ENCODE assay signal across 8 cellular contexts in the genomic region with DNA sequence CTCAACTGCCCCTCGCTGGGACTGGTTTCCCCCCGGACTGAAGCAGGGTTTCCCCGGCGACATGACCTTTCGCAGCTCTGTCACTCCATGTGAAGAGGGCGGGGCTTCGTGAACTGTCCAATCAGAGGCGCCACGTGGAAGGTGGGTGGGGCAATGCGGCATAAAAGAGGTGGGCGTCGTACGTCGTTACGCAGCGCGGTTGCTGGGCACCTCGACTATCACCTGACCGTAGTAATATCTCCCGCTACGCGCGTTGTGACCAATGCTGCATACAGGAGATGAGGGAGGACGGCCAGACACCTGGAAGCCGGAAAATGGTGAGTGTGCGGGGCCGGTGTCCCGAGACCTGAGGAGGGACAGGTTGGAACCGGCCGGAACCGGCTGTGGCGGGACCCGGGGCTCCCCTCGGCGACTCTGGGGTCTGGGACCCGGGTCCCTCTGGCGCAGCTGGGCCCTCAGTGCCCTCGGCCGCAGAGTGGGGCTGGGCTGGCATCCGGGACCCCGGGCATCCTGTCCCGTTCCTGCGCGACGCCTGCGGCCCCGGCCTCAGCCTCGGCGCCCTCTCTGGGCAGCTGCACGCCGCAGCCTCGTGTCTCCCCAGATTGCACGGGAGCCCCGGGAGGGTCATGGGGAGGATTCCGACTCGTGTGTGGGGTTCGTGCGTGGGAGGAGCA. TPM values are rescaled to one million over a fixed set of nuclear protein-coding genes. Genes with fewer than 3 reads are reported as not detected.
DNase-seq lines count a peak whose midpoint lies in the region; FAIRE-seq and TF ChIP-seq lines count a peak whose summit lies in the region.

No MANE protein-coding gene starts in this region.

- POLR2A ChIA-PET in H1 (lab: Charles Lee; ENCODE audit: partially characterized antibody): no interaction called here

- no peaks in the 10 kb centered on the region for H3K27me3 Mint-ChIP-seq in mesothelial cell of epicardium (ENCODE audit: low read depth)

- H2AK5ac ChIP-seq in H1 (ENCODE audit: low read depth, low read length): no peak overlapping the region

- no peaks in the 10 kb centered on the region for H3K23me2 ChIP-seq in H1 (ENCODE audit: low read depth, low read length)

- no peak overlapping the region for H3K18ac ChIP-seq in H1 (ENCODE audit: extremely low read depth, low read length)

- no peak overlapping the region for H2BK120ac ChIP-seq in H1 (replicated peaks; ENCODE audit: low read depth, low read length)

- H3K9me3 ChIP-seq in H1 (ENCODE audit: insufficient read depth in 2 of 2, low read depth in 1 of 2, low read length in 1 of 2) (peaks cover 32 to 39% of the 10 kb centered on the region in 2 experiments), HAP-1 (no peaks in the 10 kb centered on the region)

- no peak overlapping the region for H3K14ac ChIP-seq in H1 (ENCODE audit: insufficient read length)

- no peak overlapping the region for H3K27ac ChIP-seq in H1 (ENCODE audit: low read depth, low read length)

- in situ Hi-C loops in HAP-1 (cut with MboI; ENCODE audit: low sequenced_read_pairs) (no loop called here), KBM-7 (cut with MboI; ENCODE audit: low pct_unique_long_range_greater_than_20kb, low sequenced_read_pairs) (no loop called here)

- H3K36me3 ChIP-seq in H1 (ENCODE audit: control insufficient read depth in 2 of 4, insufficient read depth in 4 of 4, low read length in 3 of 4): peaks cover 0 to 17% (median 0%) of the 10 kb centered on the region in 4 experiments; a peak in 3 of 8 replicates
- no peaks in the 10 kb centered on the region for H3K36me3 ChIP-seq in HAP-1 (replicated peaks)

- TF ChIP-seq EP300 in H1 (IDR thresholded peaks at IDR 0.05; ENCODE audit: borderline replicate concordance in 1 of 2, low read depth in 2 of 2, low read length in 2 of 2): no peak

- peak; percentile 56 for DNase-seq in HPDE6-E6E7 (ENCODE audit: extremely low spot score)
- DNase-seq in activated CD8-positive, alpha-beta memory T cell treated with anti-CD3 and anti-CD28 coated beads for 48 hours (ENCODE audit: low read depth in 2 of 3, low spot score in 2 of 3): peak; percentile 28 to 51 (median 35)
- no peak for DNase-seq in H1 (ENCODE audit: low read depth in 1 of 2, low spot score in 2 of 2)
- DNase-seq in mesothelial cell of epicardium (ENCODE audit: low spot score in 2 of 2, unreplicated experiment in 2 of 2): peak in 1 of 2 experiments; percentile 40
- DNase-seq in stimulated activated CD8-positive, alpha-beta memory T cell treated with anti-CD3 and anti-CD28 coated beads, Interleukin-12 subunit alpha, Interleukin-12 subunit beta, amount 100 ng/mL, for 4 hours (ENCODE audit: low read depth): peak; percentile 50
- DNase-seq in HAP-1 (ENCODE audit: low spot score in 2 of 2): no peak
- DNase-seq in NCI-H1105 (lab: John Stamatoyannopoulos, UW): no peak
- DNase-seq in KBM-7: no peak

- TF ChIP-seq RAD21 in H1 (IDR thresholded peaks at IDR 0.05 in 1 of 2, conservative IDR thresholded peaks at IDR 0.05 in 1 of 2; ENCODE audit: low read depth in 2 of 2, low read length in 2 of 2): no peak

- H3K9me3 Mint-ChIP-seq in mesothelial cell of epicardium: peaks cover 43% of the 10 kb centered on the region

- H3K27ac Mint-ChIP-seq in mesothelial cell of epicardium: no peak overlapping the region

- H4K5ac ChIP-seq in H1 (ENCODE audit: insufficient read length, low read depth, low read length): no peak overlapping the region

- H4K91ac ChIP-seq in H1 (replicated peaks; ENCODE audit: insufficient read length, low read length): no peak overlapping the region

- H3K79me2 ChIP-seq in H1 (ENCODE audit: control insufficient read depth in 1 of 2, insufficient read depth in 2 of 2, low read length in 2 of 2): no peaks in the 10 kb centered on the region

- FAIRE-seq in H1 (lab: Jason Lieb, UNC): no peak

- H2BK5ac ChIP-seq in H1 (ENCODE audit: low read depth, low read length): no peak overlapping the region; the same call in 1 of the 2 replicates

- H3K79me1 ChIP-seq in H1 (ENCODE audit: low read depth, low read length): no peaks in the 10 kb centered on the region

- H2AFZ ChIP-seq in H1 (ENCODE audit: low read length): no peak overlapping the region

- H3K4ac ChIP-seq in H1 (replicated peaks; ENCODE audit: insufficient read length, low read depth, low read length): no peak overlapping the region

- no peak overlapping the region; the same call in 1 of the 2 replicates for H2BK12ac ChIP-seq in H1 (ENCODE audit: low read depth, low read length)

- peak overlapping the region in 1 of 4 experiments; percentile 78; a peak in 1 of 7 replicates for H3K9ac ChIP-seq in H1 (replicated peaks in 1 of 4; ENCODE audit: extremely low read depth in 1 of 4, low read depth in 3 of 4, low read length in 3 of 4)

- H3K4me3 ChIP-seq in H1 (ENCODE audit: extremely low read depth in 1 of 4, insufficient read depth in 2 of 4, low read depth in 3 of 4, low read length in 4 of 4) (peak overlapping the region in 2 of 4 experiments; percentile 49 to 68; a peak in 5 of 8 replicates), HAP-1 (no peak overlapping the region)

- no peaks in the 10 kb centered on the region for H3K4me1 Mint-ChIP-seq in mesothelial cell of epicardium

- H3K27me3 ChIP-seq in H1 (replicated peaks in 1 of 4; ENCODE audit: control insufficient read depth in 3 of 4, extremely low read depth in 1 of 4, insufficient read depth in 3 of 4, low read length in 3 of 4) (no peaks in the 10 kb centered on the region), HAP-1 (ENCODE audit: low read depth) (no peaks in the 10 kb centered on the region)

- H3K36me3 Mint-ChIP-seq in mesothelial cell of epicardium: peaks cover 71% of the 10 kb centered on the region

- H3K56ac ChIP-seq in H1 (replicated peaks; ENCODE audit: insufficient read length, low read depth, low read length): no peak overlapping the region

- TF ChIP-seq CTCF in H1 (IDR thresholded peaks at IDR 0.05; ENCODE audit: control extremely low read depth in 1 of 3, insufficient read depth in 1 of 3, low read depth in 1 of 3, low read length in 3 of 3) (no peak), mesothelial cell of epicardium (IDR thresholded peaks at IDR 0.05; ENCODE audit: unreplicated experiment) (no peak)

- no peak overlapping the region for H3K23ac ChIP-seq in H1 (ENCODE audit: insufficient read length)

- peak overlapping the region; percentile 88; the same call in 1 of the 2 replicates for H4K8ac ChIP-seq in H1 (ENCODE audit: extremely low read depth, insufficient read depth, low read length)

- no peak overlapping the region for H2BK15ac ChIP-seq in H1 (ENCODE audit: low read length)

- no peak for TF ChIP-seq POLR2A in H1 (IDR thresholded peaks at IDR 0.05; ENCODE audit: control extremely low read depth in 1 of 2, low read depth in 2 of 2, low read length in 2 of 2)

- H4K20me1 ChIP-seq in H1 (replicated peaks in 1 of 2; ENCODE audit: control insufficient read depth in 1 of 2, insufficient read depth in 2 of 2, low read length in 2 of 2): no peaks in the 10 kb centered on the region

- peak overlapping the region; percentile 60 for H3K4me3 Mint-ChIP-seq in mesothelial cell of epicardium

- CTCF ChIA-PET in H1 (lab: Charles Lee; ENCODE audit: partially characterized antibody): interaction anchor here (1.3 kb wide), 1 partner anchor 12 kb away, joined by 4 read pairs; no protein-coding TSS in a partner anchor

- H2BK20ac ChIP-seq in H1 (ENCODE audit: low read length): no peak overlapping the region

- H3K4me2 ChIP-seq in H1 (ENCODE audit: insufficient read depth in 1 of 2, low read depth in 2 of 2, low read length in 2 of 2): peak overlapping the region; percentile 42 to 76; a peak in 3 of 4 replicates

- 73% methylated on average over 56 of the region's 58 CpGs; no CpG with 5 or more reads in 1 of the 2 experiments for WGBS in H1 (ENCODE audit: extremely low coverage in 1 of 2, insufficient coverage in 1 of 2, insufficient read length in 1 of 2, insufficient replicate concordance in 2 of 2, low coverage in 1 of 2, low lambda C conversion rate in 2 of 2, missing lambda C conversion rate in 1 of 2), 2 experiments

- no peaks in the 10 kb centered on the region for H3K4me1 ChIP-seq in H1 (replicated peaks in 1 of 4; ENCODE audit: control insufficient read depth in 3 of 4, insufficient read depth in 4 of 4, low read length in 3 of 4)
- H3K4me1 ChIP-seq in HAP-1: no peaks in the 10 kb centered on the region

TF ChIP-seq in H1, 55 proteins besides CTCF, POLR2A, EP300 and RAD21 (continues in another document):
- TF ChIP-seq JUN (IDR thresholded peaks at IDR 0.05; ENCODE audit: low read depth, low read length): no peak

RNA-seq across cellular contexts. Expression of a gene that starts 32.1 kb away (rescaled TPM):
- 6.9 and 9.9 TPM in 2 replicates for total RNA-seq in H1 (2021; fragmentation: NEBNext Ultra II Directional; extraction: Animal tissue kit (Norgen Biotek cat#: 25700))
- polyA plus RNA-seq in H1 (2011; rRNA removed): 0.85 and 1.6 TPM in 2 replicates
- polyA plus RNA-seq in H1 (2011; cell fraction: cytosol; rRNA removed): 2.7 TPM
- polyA plus RNA-seq in H1 (2011; cell fraction: nucleus; rRNA removed): 1.1 TPM
- polyA plus RNA-seq in H1 (2012, experiment 1 of 2): 2.0 to 5.3 TPM (median 3.1 TPM) in 4 replicates
- polyA plus RNA-seq in H1 (2012, experiment 2 of 2): 0.29 TPM
- polyA plus RNA-seq in H1 (2013, experiment 1 of 2): 3.6 TPM
- 4.1 TPM for polyA plus RNA-seq in H1 (2013, experiment 2 of 2)
- polyA minus RNA-seq in H1 (2011; rRNA and poly(A)+ RNA removed): 3.3 and 6.2 TPM in 2 replicates
- 4.5 TPM for polyA minus RNA-seq in H1 (2011; cell fraction: cytosol; rRNA and poly(A)+ RNA removed)
- polyA minus RNA-seq in H1 (2011; cell fraction: nucleus; rRNA and poly(A)+ RNA removed): 5.4 TPM
- total RNA-seq in mesothelial cell of epicardium: 16.5 to 18.7 TPM (median 17.9 TPM) in 3 replicates

RNA-seq across cellular contexts. Expression of a gene that starts 38.4 kb away (rescaled TPM):
- total RNA-seq in H1 (2021; fragmentation: NEBNext Ultra II Directional; extraction: Animal tissue kit (Norgen Biotek cat#: 25700)): 23.3 and 26.8 TPM in 2 replicates
- polyA plus RNA-seq in H1 (2011; rRNA removed): 2.3 and 2.5 TPM in 2 replicates
- polyA plus RNA-seq in H1 (2011; cell fraction: cytosol; rRNA removed): 4.6 TPM
- 6.3 TPM for polyA plus RNA-seq in H1 (2011; cell fraction: nucleus; rRNA removed)
- 6.2 to 9.2 TPM (median 7.3 TPM) in 4 replicates for polyA plus RNA-seq in H1 (2012, experiment 1 of 2)
- 1.3 TPM for polyA plus RNA-seq in H1 (2012, experiment 2 of 2)
- polyA plus RNA-seq in H1 (2013, experiment 1 of 2): 14.4 TPM
- 12.0 TPM for polyA plus RNA-seq in H1 (2013, experiment 2 of 2)
- 36.2 and 45.3 TPM in 2 replicates for polyA minus RNA-seq in H1 (2011; rRNA and poly(A)+ RNA removed)
- polyA minus RNA-seq in H1 (2011; cell fraction: cytosol; rRNA and poly(A)+ RNA removed): 23.6 TPM
- 51.8 TPM for polyA minus RNA-seq in H1 (2011; cell fraction: nucleus; rRNA and poly(A)+ RNA removed)
- total RNA-seq in mesothelial cell of epicardium: 22.9 to 24.4 TPM (median 23.5 TPM) in 3 replicates

RNA-seq across cellular contexts. Expression of a gene that starts 54.8 kb away (rescaled TPM):
- 7.4 and 9.0 TPM in 2 replicates for total RNA-seq in H1 (2021; fragmentation: NEBNext Ultra II Directional; extraction: Animal tissue kit (Norgen Biotek cat#: 25700))
- polyA plus RNA-seq in H1 (2011; rRNA removed): 0.75 and 1.6 TPM in 2 replicates
- polyA plus RNA-seq in H1 (2011; cell fraction: cytosol; rRNA removed): 2.0 TPM
- 2.7 TPM for polyA plus RNA-seq in H1 (2011; cell fraction: nucleus; rRNA removed)
- polyA plus RNA-seq in H1 (2012, experiment 1 of 2): 5.4 to 7.6 TPM (median 6.3 TPM) in 4 replicates
- polyA plus RNA-seq in H1 (2012, experiment 2 of 2): 1.1 TPM
- polyA plus RNA-seq in H1 (2013, experiment 1 of 2): 4.7 TPM
- 5.3 TPM for polyA plus RNA-seq in H1 (2013, experiment 2 of 2)
- 5.7 and 8.0 TPM in 2 replicates for polyA minus RNA-seq in H1 (2011; rRNA and poly(A)+ RNA removed)
- 6.0 TPM for polyA minus RNA-seq in H1 (2011; cell fraction: cytosol; rRNA and poly(A)+ RNA removed)
- polyA minus RNA-seq in H1 (2011; cell fraction: nucleus; rRNA and poly(A)+ RNA removed): 15.9 TPM
- total RNA-seq in mesothelial cell of epicardium: 8.7 to 11.1 TPM (median 10.6 TPM) in 3 replicates

Comparison
In these comparisons a context has a peak if more than half of its experiments do, and no peak if none do; other contexts are left out.
1. DNase-seq: peak in HPDE6-E6E7 (single experiment), activated CD8-positive, alpha-beta memory T cell treated with anti-CD3 and anti-CD28 coated beads for 48 hours (3 of 3) and stimulated activated CD8-positive, alpha-beta memory T cell treated with anti-CD3 and anti-CD28 coated beads, Interleukin-12 subunit alpha, Interleukin-12 subunit beta, amount 100 ng/mL, for 4 hours (single experiment); none in H1 (0 of 2), HAP-1 (0 of 2), NCI-H1105 (single experiment) and KBM-7 (single experiment).